Comparison of ENCODE assay signal across 31 cellular contexts in the genomic region with DNA sequence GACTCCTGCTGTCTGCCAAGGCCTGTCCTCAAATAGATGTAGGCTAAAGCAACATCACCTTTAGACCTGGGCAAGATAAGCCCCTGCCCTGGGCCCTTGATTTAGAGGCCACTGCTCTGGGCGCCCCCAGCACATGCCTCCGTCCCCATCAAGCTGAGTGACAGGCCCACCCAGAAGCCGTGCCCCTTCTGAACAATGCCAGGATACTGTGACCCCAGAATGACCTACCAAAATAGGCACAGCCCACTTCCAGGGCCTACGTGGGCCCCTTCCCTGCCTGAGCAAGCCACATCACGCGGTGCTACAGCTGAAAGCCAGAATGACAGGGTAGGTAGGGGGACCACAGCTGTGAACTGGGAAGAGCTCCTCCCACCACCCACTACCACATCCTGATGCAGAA. TPM values are rescaled to one million over a fixed set of nuclear protein-coding genes. Genes with fewer than 3 reads are reported as not detected.
"Had no signal": no experiment of that assay in that cellular context is flagged by ENCODE, and none has a peak within 500 bp of the region (broad histone marks: within the 10 kb centered on the region; RNA-seq: fewer than 3 reads in every experiment).

No MANE protein-coding gene starts in this region.

- H3K4me3 Mint-ChIP-seq: activated CD4-positive, alpha-beta memory T cell treated with anti-CD3 and anti-CD28 coated beads, Interleukin-2, amount 10 ng/mL, durations not matched to agents 7 days and 5 days; activated CD4-positive, alpha-beta T cell treated with anti-CD3 and anti-CD28 coated beads, Interleukin-2, amount 10 ng/mL, durations not matched to agents 7 days and 5 days; activated naive CD8-positive, alpha-beta T cell treated with anti-CD3 and anti-CD28 coated beads, Interleukin-2, amount 10 ng/mL, durations not matched to agents 7 days and 5 days; T-cell had no signal

- H3K27me3 ChIP-seq: adrenal gland, breast epithelium, MG63 had no signal

- ATAC-seq: Panc1, Right ventricle myocardium inferior, T-cell had no signal

- H3K9me3 Mint-ChIP-seq: activated CD4-positive, alpha-beta memory T cell treated with anti-CD3 and anti-CD28 coated beads, Interleukin-2, amount 10 ng/mL, durations not matched to agents 7 days and 5 days; activated CD4-positive, alpha-beta T cell treated with anti-CD3 and anti-CD28 coated beads, Interleukin-2, amount 10 ng/mL, durations not matched to agents 7 days and 5 days; activated naive CD8-positive, alpha-beta T cell treated with anti-CD3 and anti-CD28 coated beads, Interleukin-2, amount 10 ng/mL, durations not matched to agents 7 days and 5 days; T-cell had no signal

- H3K27ac ChIP-seq: adrenal gland, breast epithelium, SK-N-MC, VCaP had no signal

- H3K4me1 Mint-ChIP-seq: activated CD4-positive, alpha-beta memory T cell treated with anti-CD3 and anti-CD28 coated beads, Interleukin-2, amount 10 ng/mL, durations not matched to agents 7 days and 5 days; activated CD4-positive, alpha-beta T cell treated with anti-CD3 and anti-CD28 coated beads, Interleukin-2, amount 10 ng/mL, durations not matched to agents 7 days and 5 days; activated naive CD8-positive, alpha-beta T cell treated with anti-CD3 and anti-CD28 coated beads, Interleukin-2, amount 10 ng/mL, durations not matched to agents 7 days and 5 days; T-cell had no signal

- H3K27me3 Mint-ChIP-seq: activated CD4-positive, alpha-beta memory T cell treated with anti-CD3 and anti-CD28 coated beads, Interleukin-2, amount 10 ng/mL, durations not matched to agents 7 days and 5 days had no signal

- H3K27ac Mint-ChIP-seq: activated CD4-positive, alpha-beta memory T cell treated with anti-CD3 and anti-CD28 coated beads, Interleukin-2, amount 10 ng/mL, durations not matched to agents 7 days and 5 days; activated CD4-positive, alpha-beta T cell treated with anti-CD3 and anti-CD28 coated beads, Interleukin-2, amount 10 ng/mL, durations not matched to agents 7 days and 5 days; activated naive CD8-positive, alpha-beta T cell treated with anti-CD3 and anti-CD28 coated beads, Interleukin-2, amount 10 ng/mL, durations not matched to agents 7 days and 5 days; T-cell had no signal

- H3K9me3 ChIP-seq: adrenal gland, breast epithelium, MG63 had no signal

- H3K36me3 Mint-ChIP-seq: activated naive CD8-positive, alpha-beta T cell treated with anti-CD3 and anti-CD28 coated beads, Interleukin-2, amount 10 ng/mL, durations not matched to agents 7 days and 5 days; T-cell had no signal

- DNase-seq: activated CD4-positive, alpha-beta memory T cell treated with anti-CD3 and anti-CD28 coated beads, Interleukin-2, amount 10 ng/mL, durations not matched to agents 7 days and 5 days; activated CD4-positive, alpha-beta T cell treated with anti-CD3 and anti-CD28 coated beads, Interleukin-2, amount 10 ng/mL, durations not matched to agents 7 days and 5 days; activated CD4-positive, CD25-positive, alpha-beta regulatory T cell; activated naive CD4-positive, alpha-beta T cell treated with anti-CD3 and anti-CD28 coated beads, Interleukin-2, amount 50 U/mL, for 16 hours; activated naive CD8-positive, alpha-beta T cell treated with anti-CD3 and anti-CD28 coated beads, Interleukin-2, amount 10 ng/mL, durations not matched to agents 7 days and 5 days; activated T-cell treated with anti-CD3 and anti-CD28 coated beads for 4 hours; adrenal gland; aorta; caudate nucleus; MG63; MV-4-11; NCI-H1092 treated with DMSO at 0.1 percent for 48 hours; NCI-H1417 treated with DMSO at 0.1 percent for 48 hours; NCI-H1694; NCI-H2029; NCI-H2107; NCI-H2171 treated with DMSO at 0.1 percent for 48 hours; NCI-H345; NCI-H510A; NCI-H526 treated with DMSO at 0.1 percent for 48 hours; NCI-H82; OCI-M1; RPMI8226; T-cell; T-helper 2 cell had no signal

- H3K4me1 ChIP-seq: breast epithelium had no signal

RNA-seq across cellular contexts. Expression of gene BECN2, which starts 24.7 kb away (rescaled TPM):
- total RNA-seq: activated CD4-positive, alpha-beta memory T cell treated with anti-CD3 and anti-CD28 coated beads, Interleukin-2, amount 10 ng/mL, durations not matched to agents 7 days and 5 days; activated CD4-positive, alpha-beta T cell treated with anti-CD3 and anti-CD28 coated beads, Interleukin-2, amount 10 ng/mL, durations not matched to agents 7 days and 5 days; activated CD8-positive, alpha-beta memory T cell treated with anti-CD3 and anti-CD28 coated beads for 36 hours; activated naive CD8-positive, alpha-beta T cell treated with anti-CD3 and anti-CD28 coated beads, Interleukin-2, amount 10 ng/mL, durations not matched to agents 7 days and 5 days; adrenal gland; aorta; breast epithelium; Right ventricle myocardium inferior; T-cell had no signal
